ENCODE assay signal across 16 cellular contexts in the genomic region with DNA sequence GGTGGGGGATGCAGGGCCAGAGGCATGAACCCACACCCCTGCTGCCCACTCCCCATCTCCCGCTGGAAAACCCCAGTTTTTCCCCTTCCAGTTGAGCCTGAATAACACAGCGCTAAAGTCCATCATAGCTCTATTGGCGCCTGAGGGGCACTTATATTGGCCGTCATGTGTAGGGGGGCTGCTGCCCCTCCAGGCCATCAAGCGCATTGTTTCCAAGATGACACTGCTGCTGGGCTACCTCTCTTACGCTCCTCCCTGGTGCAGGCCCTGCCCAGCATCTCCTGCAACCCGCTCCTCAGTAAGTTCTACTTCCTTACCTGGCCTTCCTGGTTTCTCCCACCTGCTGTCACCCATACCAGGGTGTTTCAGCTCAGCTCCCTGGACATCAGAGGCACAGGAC.
A peak's percentile ranks its signal among the peaks of the same experiment; 100 is the strongest.
DNase-seq lines count a peak whose midpoint lies in the region; ATAC-seq and TF ChIP-seq lines count a peak whose summit lies in the region.
"Had no signal": no experiment of that assay in that cellular context is flagged by ENCODE, and none has a peak within 500 bp of the region (broad histone marks: within the 10 kb centered on the region; RNA-seq: fewer than 3 reads in every experiment).

No MANE protein-coding gene starts in this region.

- no peaks in the 10 kb centered on the region for H3K79me2 ChIP-seq in GM23338 (replicated peaks; ENCODE audit: insufficient read depth)

- no peak overlapping the region for H2AFZ ChIP-seq in GM23338

- H3K4me3 ChIP-seq in GM23338 (no peak overlapping the region), endodermal cell (ENCODE audit: low read length) (no peak overlapping the region)
- H3K4me3 ChIP-seq: HAP-1 had no signal

- H3K4me1 ChIP-seq in GM23338 (ENCODE audit: insufficient read depth) (no peaks in the 10 kb centered on the region), endodermal cell (ENCODE audit: control insufficient read depth, insufficient read depth, low read length) (no peaks in the 10 kb centered on the region)
- H3K4me1 ChIP-seq: HAP-1 had no signal

- WGBS in endodermal cell (ENCODE audit: insufficient coverage in 1 of 2, insufficient read length in 1 of 2), 2 experiments: 90 to 92% methylated on average over 6 to 7 of the region's 7 CpGs

- H3K9ac ChIP-seq in endodermal cell (ENCODE audit: extremely low read depth, low read length, poor library complexity, severe bottlenecking): no peak overlapping the region

- H3K27me3 ChIP-seq in GM23338 (ENCODE audit: insufficient read depth): no peaks in the 10 kb centered on the region
- H3K27me3 ChIP-seq in endodermal cell (ENCODE audit: control insufficient read depth, insufficient read depth, low read length, poor library complexity, severe bottlenecking): no peaks in the 10 kb centered on the region

- H3K36me3 ChIP-seq in GM23338 (ENCODE audit: insufficient read depth) (no peaks in the 10 kb centered on the region), endodermal cell (ENCODE audit: control insufficient read depth, insufficient read depth, low read length) (no peaks in the 10 kb centered on the region)
- H3K36me3 ChIP-seq: HAP-1 had no signal

- H3K27me3 Mint-ChIP-seq in GM23338 (ENCODE audit: insufficient read depth, low read depth, poor library complexity): peaks cover 4% of the 10 kb centered on the region
- no peaks in the 10 kb centered on the region for H3K27me3 Mint-ChIP-seq in WTC11 (ENCODE audit: low read depth)
- peaks cover 5% of the 10 kb centered on the region for H3K27me3 Mint-ChIP-seq in endodermal cell (ENCODE audit: insufficient read depth)
- peaks cover 4% of the 10 kb centered on the region for H3K27me3 Mint-ChIP-seq in activated T-helper 1 cell treated with anti-CD3 and anti-CD28 coated beads, Interleukin-12 subunit alpha, Interleukin-12 subunit beta, Interleukin-2, Interleukin-4 antibody, amounts not matched to agents 30 ng/mL and 10 ng/mL and 1 ng/mL, durations not matched to agents 14 hours and 24 hours and 36 hours (ENCODE audit: insufficient read depth)
- no peaks in the 10 kb centered on the region for H3K27me3 Mint-ChIP-seq in activated naive CD4-positive, alpha-beta T cell treated with anti-CD3 and anti-CD28 coated beads for 36 hours (ENCODE audit: low read depth)
- H3K27me3 Mint-ChIP-seq: CD8-positive, alpha-beta memory T cell had no signal

- peak; percentile 5 for DNase-seq in GM23338 (ENCODE audit: low spot score)
- DNase-seq in WTC11 (ENCODE audit: low spot score): no peak
- DNase-seq in endodermal cell: no peak
- DNase-seq in stimulated activated effector memory CD8-positive, alpha-beta T cell treated with anti-CD3 and anti-CD28 coated beads, Interleukin-12 subunit alpha, Interleukin-12 subunit beta, amount 100 ng/mL, for 72 hours (ENCODE audit: low spot score in 2 of 2): no peak
- no peak for DNase-seq in activated T-helper 1 cell treated with anti-CD3 and anti-CD28 coated beads, Interleukin-12 subunit alpha, Interleukin-12 subunit beta, Interleukin-2, Interleukin-4 antibody, amounts not matched to agents 30 ng/mL and 10 ng/mL and 1 ng/mL, durations not matched to agents 14 hours and 24 hours and 36 hours (ENCODE audit: low spot score)
- no peak for DNase-seq in ureter (ENCODE audit: low spot score)
- no peak for DNase-seq in activated naive CD4-positive, alpha-beta T cell treated with anti-CD3 and anti-CD28 coated beads for 36 hours
- DNase-seq: C1 segment of cervical spinal cord; CD4-positive, CD25-positive, alpha-beta regulatory T cell; CD8-positive, alpha-beta memory T cell; COR-L47; GDM1; GOT3 had no signal

- intact Hi-C loops in activated T-helper 1 cell treated with anti-CD3 and anti-CD28 coated beads, Interleukin-12 subunit alpha, Interleukin-12 subunit beta, Interleukin-2, Interleukin-4 antibody, amounts not matched to agents 30 ng/mL and 10 ng/mL and 1 ng/mL, durations not matched to agents 14 hours and 24 hours and 36 hours (cut with micrococcal nuclease): no loop called here
- intact Hi-C loops in activated naive CD4-positive, alpha-beta T cell treated with anti-CD3 and anti-CD28 coated beads for 36 hours (cut with micrococcal nuclease): no loop called here

- H3K9me3 Mint-ChIP-seq in GM23338: peaks cover 4% of the 10 kb centered on the region; the same call in 2 of the 3 replicates
- peaks cover 11% of the 10 kb centered on the region for H3K9me3 Mint-ChIP-seq in WTC11
- H3K9me3 Mint-ChIP-seq in endodermal cell: no peaks in the 10 kb centered on the region
- no peaks in the 10 kb centered on the region for H3K9me3 Mint-ChIP-seq in stimulated activated effector memory CD8-positive, alpha-beta T cell treated with anti-CD3 and anti-CD28 coated beads, Interleukin-12 subunit alpha, Interleukin-12 subunit beta, amount 100 ng/mL, for 72 hours
- peaks cover 3% of the 10 kb centered on the region for H3K9me3 Mint-ChIP-seq in activated T-helper 1 cell treated with anti-CD3 and anti-CD28 coated beads, Interleukin-12 subunit alpha, Interleukin-12 subunit beta, Interleukin-2, Interleukin-4 antibody, amounts not matched to agents 30 ng/mL and 10 ng/mL and 1 ng/mL, durations not matched to agents 14 hours and 24 hours and 36 hours
- no peaks in the 10 kb centered on the region for H3K9me3 Mint-ChIP-seq in activated naive CD4-positive, alpha-beta T cell treated with anti-CD3 and anti-CD28 coated beads for 36 hours
- H3K9me3 Mint-ChIP-seq: CD8-positive, alpha-beta memory T cell had no signal

- CTCF ChIA-PET in WTC11 (lab: Charles Lee): interaction anchor here (0.9 to 1.0 kb wide), 2 partner anchors 77 to 167 kb away, joined by 3 to 5 read pairs; no protein-coding TSS in a partner anchor
- CTCF ChIA-PET in activated naive CD4-positive, alpha-beta T cell treated with anti-CD3 and anti-CD28 coated beads for 36 hours (lab: Charles Lee): no interaction called here

- no peaks in the 10 kb centered on the region for H3K9me3 ChIP-seq in endodermal cell (ENCODE audit: control insufficient read depth, low read length)
- H3K9me3 ChIP-seq: HAP-1 had no signal

- no peaks in the 10 kb centered on the region for H4K20me1 ChIP-seq in GM23338 (replicated peaks; ENCODE audit: insufficient read depth)

- TF ChIP-seq CTCF in GM23338 (conservative IDR thresholded peaks at IDR 0.05; ENCODE audit: low read depth in 2 of 2): peak in 1 of 2 experiments; percentile 5; a peak in 1 of 4 replicates
- TF ChIP-seq CTCF in WTC11 (IDR thresholded peaks at IDR 0.05): no peak
- peak; percentile 38 for TF ChIP-seq CTCF in endodermal cell (conservative IDR thresholded peaks at IDR 0.05)

- H3K27ac Mint-ChIP-seq in GM23338 (no peak overlapping the region), WTC11 (no peak overlapping the region), endodermal cell (no peak overlapping the region)
- no peak overlapping the region for H3K27ac Mint-ChIP-seq in stimulated activated effector memory CD8-positive, alpha-beta T cell treated with anti-CD3 and anti-CD28 coated beads, Interleukin-12 subunit alpha, Interleukin-12 subunit beta, amount 100 ng/mL, for 72 hours
- H3K27ac Mint-ChIP-seq in activated T-helper 1 cell treated with anti-CD3 and anti-CD28 coated beads, Interleukin-12 subunit alpha, Interleukin-12 subunit beta, Interleukin-2, Interleukin-4 antibody, amounts not matched to agents 30 ng/mL and 10 ng/mL and 1 ng/mL, durations not matched to agents 14 hours and 24 hours and 36 hours: no peak overlapping the region
- no peak overlapping the region for H3K27ac Mint-ChIP-seq in activated naive CD4-positive, alpha-beta T cell treated with anti-CD3 and anti-CD28 coated beads for 36 hours
- H3K27ac Mint-ChIP-seq: B cell; CD4-positive, CD25-positive, alpha-beta regulatory T cell had no signal

- H3K36me3 Mint-ChIP-seq in GM23338 (ENCODE audit: low read depth) (no peaks in the 10 kb centered on the region), WTC11 (no peaks in the 10 kb centered on the region), endodermal cell (ENCODE audit: low read depth) (no peaks in the 10 kb centered on the region)
- H3K36me3 Mint-ChIP-seq in stimulated activated effector memory CD8-positive, alpha-beta T cell treated with anti-CD3 and anti-CD28 coated beads, Interleukin-12 subunit alpha, Interleukin-12 subunit beta, amount 100 ng/mL, for 72 hours: no peaks in the 10 kb centered on the region
- H3K36me3 Mint-ChIP-seq in activated T-helper 1 cell treated with anti-CD3 and anti-CD28 coated beads, Interleukin-12 subunit alpha, Interleukin-12 subunit beta, Interleukin-2, Interleukin-4 antibody, amounts not matched to agents 30 ng/mL and 10 ng/mL and 1 ng/mL, durations not matched to agents 14 hours and 24 hours and 36 hours (ENCODE audit: low read depth): no peaks in the 10 kb centered on the region
- no peaks in the 10 kb centered on the region for H3K36me3 Mint-ChIP-seq in activated naive CD4-positive, alpha-beta T cell treated with anti-CD3 and anti-CD28 coated beads for 36 hours (ENCODE audit: low read depth)
- H3K36me3 Mint-ChIP-seq: CD4-positive, CD25-positive, alpha-beta regulatory T cell had no signal

- H3K4me3 Mint-ChIP-seq in GM23338 (no peak overlapping the region), WTC11 (no peak overlapping the region), endodermal cell (no peak overlapping the region)
- no peak overlapping the region for H3K4me3 Mint-ChIP-seq in stimulated activated effector memory CD8-positive, alpha-beta T cell treated with anti-CD3 and anti-CD28 coated beads, Interleukin-12 subunit alpha, Interleukin-12 subunit beta, amount 100 ng/mL, for 72 hours
- no peak overlapping the region for H3K4me3 Mint-ChIP-seq in activated T-helper 1 cell treated with anti-CD3 and anti-CD28 coated beads, Interleukin-12 subunit alpha, Interleukin-12 subunit beta, Interleukin-2, Interleukin-4 antibody, amounts not matched to agents 30 ng/mL and 10 ng/mL and 1 ng/mL, durations not matched to agents 14 hours and 24 hours and 36 hours
- no peak overlapping the region for H3K4me3 Mint-ChIP-seq in activated naive CD4-positive, alpha-beta T cell treated with anti-CD3 and anti-CD28 coated beads for 36 hours
- H3K4me3 Mint-ChIP-seq: B cell; CD4-positive, CD25-positive, alpha-beta regulatory T cell; CD8-positive, alpha-beta memory T cell had no signal

- POLR2A ChIA-PET in WTC11 (lab: Charles Lee): no interaction called here

- no peak overlapping the region for H3K4me2 ChIP-seq in GM23338

- H3K27ac ChIP-seq in GM23338 (ENCODE audit: low read depth): no peak overlapping the region
- no peak overlapping the region for H3K27ac ChIP-seq in endodermal cell (ENCODE audit: low read depth, low read length)
- H3K27ac ChIP-seq: HL-60 had no signal

- H3F3A ChIP-seq in GM23338 (replicated peaks; ENCODE audit: low read depth): no peaks in the 10 kb centered on the region

- peaks cover 7% of the 10 kb centered on the region; the same call in 2 of the 3 replicates for H3K4me1 Mint-ChIP-seq in GM23338
- peaks cover 8% of the 10 kb centered on the region for H3K4me1 Mint-ChIP-seq in WTC11
- peaks cover 6% of the 10 kb centered on the region for H3K4me1 Mint-ChIP-seq in endodermal cell
- H3K4me1 Mint-ChIP-seq in stimulated activated effector memory CD8-positive, alpha-beta T cell treated with anti-CD3 and anti-CD28 coated beads, Interleukin-12 subunit alpha, Interleukin-12 subunit beta, amount 100 ng/mL, for 72 hours: no peaks in the 10 kb centered on the region
- H3K4me1 Mint-ChIP-seq in activated T-helper 1 cell treated with anti-CD3 and anti-CD28 coated beads, Interleukin-12 subunit alpha, Interleukin-12 subunit beta, Interleukin-2, Interleukin-4 antibody, amounts not matched to agents 30 ng/mL and 10 ng/mL and 1 ng/mL, durations not matched to agents 14 hours and 24 hours and 36 hours (ENCODE audit: low read depth): no peaks in the 10 kb centered on the region
- peaks cover 12% of the 10 kb centered on the region for H3K4me1 Mint-ChIP-seq in activated naive CD4-positive, alpha-beta T cell treated with anti-CD3 and anti-CD28 coated beads for 36 hours (ENCODE audit: low read depth)
- H3K4me1 Mint-ChIP-seq: B cell had no signal

- ATAC-seq in GM23338 (peak; percentile 45; the same call in 2 of the 3 replicates), WTC11 (peak; percentile 80)
- peak; percentile 14 for ATAC-seq in stimulated activated effector memory CD8-positive, alpha-beta T cell treated with anti-CD3 and anti-CD28 coated beads, Interleukin-12 subunit alpha, Interleukin-12 subunit beta, amount 100 ng/mL, for 72 hours

- H3K9me2 ChIP-seq in GM23338 (ENCODE audit: insufficient read depth): 0 out of 2 replicates have a peak, but pooled peaks cover 8% of the 10 kb centered on the region

Comparison
In these comparisons a context has a peak if more than half of its experiments do, and no peak if none do; other contexts are left out.
1. ATAC-seq: peak in every context shown above with its lines; median percentile 80 in WTC11; 45 in GM23338; 14 in stimulated activated effector memory CD8-positive, alpha-beta T cell treated with anti-CD3 and anti-CD28 coated beads, Interleukin-12 subunit alpha, Interleukin-12 subunit beta, amount 100 ng/mL, for 72 hours.